In the genomic region with DNA sequence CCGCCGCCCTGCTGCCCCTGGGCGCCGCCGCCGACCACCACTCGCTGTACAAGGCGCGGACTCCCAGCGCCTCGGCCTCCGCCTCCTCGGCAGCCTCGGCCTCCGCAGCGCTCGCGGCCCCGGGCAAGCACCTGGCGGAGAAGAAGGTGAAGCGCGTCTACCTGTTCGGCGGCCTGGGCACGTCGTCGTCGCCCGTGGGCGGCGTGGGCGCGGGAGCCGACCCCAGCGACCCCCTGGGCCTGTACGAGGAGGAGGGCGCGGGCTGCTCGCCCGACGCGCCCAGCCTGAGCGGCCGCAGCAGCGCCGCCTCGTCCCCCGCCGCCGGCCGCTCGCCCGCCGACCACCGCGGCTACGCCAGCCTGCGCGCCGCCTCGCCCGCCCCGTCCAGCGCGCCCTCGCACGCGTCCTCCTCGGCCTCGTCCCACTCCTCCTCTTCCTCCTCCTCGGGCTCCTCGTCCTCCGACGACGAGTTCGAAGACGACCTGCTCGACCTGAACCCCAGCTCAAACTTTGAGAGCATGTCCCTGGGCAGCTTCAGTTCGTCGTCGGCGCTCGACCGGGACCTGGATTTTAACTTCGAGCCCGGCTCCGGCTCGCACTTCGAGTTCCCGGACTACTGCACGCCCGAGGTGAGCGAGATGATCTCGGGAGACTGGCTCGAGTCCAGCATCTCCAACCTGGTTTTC, we compare ENCODE assay signal across 8 cellular contexts. TPM values are rescaled to one million over a fixed set of nuclear protein-coding genes. Genes with fewer than 3 reads are reported as not detected.
A peak's percentile ranks its signal among the peaks of the same experiment; 100 is the strongest.
DNase-seq lines count a peak whose midpoint lies in the region; ATAC-seq and TF ChIP-seq lines count a peak whose summit lies in the region.

No MANE protein-coding gene starts in this region.

- peaks cover 27% of the 10 kb centered on the region for H3K4me1 Mint-ChIP-seq in activated CD4-positive, alpha-beta T cell treated with anti-CD3 and anti-CD28 coated beads, Interleukin-2, amount 10 ng/mL, durations not matched to agents 7 days and 5 days
- peaks cover 15 to 20% of the 10 kb centered on the region in 2 donors for H3K4me1 Mint-ChIP-seq in natural killer cell treated with Interleukin-12 subunit alpha and Interleukin-12 subunit beta and Interleukin-15 and Interleukin-18, amount 100 ng/mL, for 72 hours (ENCODE audit: low read depth in 2 of 2)

- POLR2A ChIA-PET in activated CD4-positive, alpha-beta T cell treated with anti-CD3 and anti-CD28 coated beads, Interleukin-2, amount 10 ng/mL, durations not matched to agents 7 days and 5 days (lab: Charles Lee) = no interaction called here

- CTCF ChIA-PET in activated CD4-positive, alpha-beta T cell treated with anti-CD3 and anti-CD28 coated beads, Interleukin-2, amount 10 ng/mL, durations not matched to agents 7 days and 5 days (lab: Charles Lee) = interaction anchor here (0.6 kb wide), 1 partner anchor 45 kb away, joined by 4 read pairs; no protein-coding TSS in a partner anchor

- intact Hi-C loops in esophagus squamous epithelium (cut with DNase I) = no loop called here

- TF ChIP-seq CTCF in AG09309 (IDR thresholded peaks at IDR 0.05; ENCODE audit: control insufficient read depth, insufficient read depth, low read depth, low read length, missing control alignments) (no peak), GM13977 (IDR thresholded peaks at IDR 0.05; ENCODE audit: extremely low read depth, insufficient read depth, missing control alignments) (peak; percentile 22), esophagus squamous epithelium (IDR thresholded peaks at IDR 0.05) (peak in 3 of 6 experiments; percentile 34 to 61 (median 39))

- H3K4me1 ChIP-seq in esophagus squamous epithelium = peaks cover 9 to 47% (median 13%) of the 10 kb centered on the region in 3 donors

- no peaks in the 10 kb centered on the region for H3K36me3 ChIP-seq in esophagus squamous epithelium

- DNase-seq in AG09309 (ENCODE audit: low read depth) = no peak
- peak; percentile 61 for DNase-seq in GM13977 (ENCODE audit: low spot score)
- DNase-seq in activated CD4-positive, alpha-beta T cell treated with anti-CD3 and anti-CD28 coated beads, Interleukin-2, amount 10 ng/mL, durations not matched to agents 7 days and 5 days = peak; percentile 21
- DNase-seq in esophagus squamous epithelium (lab: John Stamatoyannopoulos, UW) = no peak
- no peak for DNase-seq in natural killer cell treated with Interleukin-12 subunit alpha and Interleukin-12 subunit beta and Interleukin-15 and Interleukin-18, amount 100 ng/mL, for 72 hours (ENCODE audit: low spot score)
- DNase-seq in NCI-H187 treated with DMSO at 0.1 percent for 48 hours (lab: John Stamatoyannopoulos, UW) = no peak
- DNase-seq in cerebellar nuclear complex (lab: John Stamatoyannopoulos, UW) = no peak

- peak overlapping the region; percentile 86 for H3K27ac Mint-ChIP-seq in activated CD4-positive, alpha-beta T cell treated with anti-CD3 and anti-CD28 coated beads, Interleukin-2, amount 10 ng/mL, durations not matched to agents 7 days and 5 days
- H3K27ac Mint-ChIP-seq in natural killer cell treated with Interleukin-12 subunit alpha and Interleukin-12 subunit beta and Interleukin-15 and Interleukin-18, amount 100 ng/mL, for 72 hours = peak overlapping the region; percentile 55 to 81

- no peak for TF ChIP-seq POLR2A in esophagus squamous epithelium (IDR thresholded peaks at IDR 0.05)

- WGBS in esophagus squamous epithelium, 2 donors = 0% methylated on average over 4 to 20 of the region's 95 CpGs

- peaks cover 49% of the 10 kb centered on the region for H3K27me3 Mint-ChIP-seq in activated CD4-positive, alpha-beta T cell treated with anti-CD3 and anti-CD28 coated beads, Interleukin-2, amount 10 ng/mL, durations not matched to agents 7 days and 5 days
- H3K27me3 Mint-ChIP-seq in natural killer cell treated with Interleukin-12 subunit alpha and Interleukin-12 subunit beta and Interleukin-15 and Interleukin-18, amount 100 ng/mL, for 72 hours = peaks cover 3 to 18% of the 10 kb centered on the region in 2 donors

- in situ Hi-C loops in GM13977 (cut with MboI; ENCODE audit: low pct_unique_long_range_greater_than_20kb, low sequenced_read_pairs, unreplicated experiment) = loop anchor here (25.0 kb wide), 2 partner anchors 683 to 883 kb away; no protein-coding TSS in a partner anchor

- peaks cover 0 to 4% (median 0%) of the 10 kb centered on the region in 4 donors for H3K27me3 ChIP-seq in esophagus squamous epithelium

- H3K9me3 Mint-ChIP-seq in activated CD4-positive, alpha-beta T cell treated with anti-CD3 and anti-CD28 coated beads, Interleukin-2, amount 10 ng/mL, durations not matched to agents 7 days and 5 days = no peaks in the 10 kb centered on the region
- H3K9me3 Mint-ChIP-seq in natural killer cell treated with Interleukin-12 subunit alpha and Interleukin-12 subunit beta and Interleukin-15 and Interleukin-18, amount 100 ng/mL, for 72 hours = no peaks in the 10 kb centered on the region

- no peaks in the 10 kb centered on the region for H3K9me3 ChIP-seq in esophagus squamous epithelium

- H3K36me3 Mint-ChIP-seq in activated CD4-positive, alpha-beta T cell treated with anti-CD3 and anti-CD28 coated beads, Interleukin-2, amount 10 ng/mL, durations not matched to agents 7 days and 5 days (ENCODE audit: low read depth) = peaks cover 5% of the 10 kb centered on the region
- no peaks in the 10 kb centered on the region for H3K36me3 Mint-ChIP-seq in natural killer cell treated with Interleukin-12 subunit alpha and Interleukin-12 subunit beta and Interleukin-15 and Interleukin-18, amount 100 ng/mL, for 72 hours

- ATAC-seq in HG03354 (IDR thresholded peaks at IDR 0.05; ENCODE audit: poor library complexity, severe bottlenecking, unreplicated experiment) = peak; percentile 29
- peak; percentile 2 to 22 for ATAC-seq in natural killer cell treated with Interleukin-12 subunit alpha and Interleukin-12 subunit beta and Interleukin-15 and Interleukin-18, amount 100 ng/mL, for 72 hours

- peak overlapping the region; percentile 79 for H3K4me3 Mint-ChIP-seq in activated CD4-positive, alpha-beta T cell treated with anti-CD3 and anti-CD28 coated beads, Interleukin-2, amount 10 ng/mL, durations not matched to agents 7 days and 5 days
- peak overlapping the region; percentile 94 for H3K4me3 Mint-ChIP-seq in natural killer cell treated with Interleukin-12 subunit alpha and Interleukin-12 subunit beta and Interleukin-15 and Interleukin-18, amount 100 ng/mL, for 72 hours

- H3K27ac ChIP-seq in esophagus squamous epithelium = peak overlapping the region; percentile 90 to 96 (median 92)

- H3K4me3 ChIP-seq in AG09309 (ENCODE audit: control insufficient read depth, low read depth, low read length) = peak overlapping the region; percentile 96
- H3K4me3 ChIP-seq in esophagus squamous epithelium = peak overlapping the region; percentile 68 to 75 (median 70)

RNA-seq across cellular contexts. Expression of gene SOX4, which starts 1.9 kb away (rescaled TPM):
- total RNA-seq in activated CD4-positive, alpha-beta T cell treated with anti-CD3 and anti-CD28 coated beads, Interleukin-2, amount 10 ng/mL, durations not matched to agents 7 days and 5 days = 1 to 10 TPM; 1.4 TPM
- 1 to 10 TPM; 3.5 to 9.3 (median 4.6) TPM for total RNA-seq in esophagus squamous epithelium
- 1 to 10 TPM in 1 of 2 donors, under 1 TPM in 1; 0.98 to 1.5 TPM for total RNA-seq in natural killer cell treated with Interleukin-12 subunit alpha and Interleukin-12 subunit beta and Interleukin-15 and Interleukin-18, amount 100 ng/mL, for 72 hours

Comparison
In these comparisons a context has a peak if more than half of its experiments do, and no peak if none do; other contexts are left out.
1. DNase-seq: peak in GM13977 (single experiment) and activated CD4-positive, alpha-beta T cell treated with anti-CD3 and anti-CD28 coated beads, Interleukin-2, amount 10 ng/mL, durations not matched to agents 7 days and 5 days (single experiment); none in AG09309 (single experiment), esophagus squamous epithelium (single experiment), natural killer cell treated with Interleukin-12 subunit alpha and Interleukin-12 subunit beta and Interleukin-15 and Interleukin-18, amount 100 ng/mL, for 72 hours (single experiment), NCI-H187 treated with DMSO at 0.1 percent for 48 hours (single experiment) and cerebellar nuclear complex (0 of 2).